20 cellular contexts compared by ENCODE assay signal in genomic region chr1:19368050-19368449, GRCh38. TPM values are rescaled to one million over a fixed set of nuclear protein-coding genes. Genes with fewer than 3 reads are reported as not detected.
DNase-seq lines count a peak whose midpoint lies in the region; ATAC-seq, FAIRE-seq and TF ChIP-seq lines count a peak whose summit lies in the region.
"Had no signal": no experiment of that assay in that cellular context is flagged by ENCODE, and none has a peak within 500 bp of the region (broad histone marks: within the 10 kb centered on the region; RNA-seq: fewer than 3 reads in every experiment).

No MANE protein-coding gene starts in this region.

- peak overlapping the region; percentile 41 to 50 for H3K27ac Mint-ChIP-seq in activated naive CD4-positive, alpha-beta T cell treated with anti-CD3 and anti-CD28 coated beads, Interleukin-2, amount 50 U/mL, for 72 hours
- H3K27ac Mint-ChIP-seq in activated naive CD4-positive, alpha-beta T cell treated with anti-CD3 and anti-CD28 coated beads for 36 hours: no peak overlapping the region

- no peak for ATAC-seq in activated naive CD4-positive, alpha-beta T cell treated with anti-CD3 and anti-CD28 coated beads, Interleukin-2, amount 50 U/mL, for 72 hours
- ATAC-seq in GM18867 (IDR thresholded peaks at IDR 0.05; ENCODE audit: unreplicated experiment): no peak
- ATAC-seq: GM12878 had no signal

- H3K4me1 Mint-ChIP-seq in activated naive CD4-positive, alpha-beta T cell treated with anti-CD3 and anti-CD28 coated beads for 36 hours (ENCODE audit: low read depth): peaks cover 35% of the 10 kb centered on the region

- intact Hi-C loops in activated naive CD4-positive, alpha-beta T cell treated with anti-CD3 and anti-CD28 coated beads for 36 hours (cut with micrococcal nuclease): no loop called here

- no peak overlapping the region for H3K4me3 ChIP-seq in osteoblast (ENCODE audit: insufficient read depth, low read length)
- H3K4me3 ChIP-seq: GM12878 had no signal

- H3K9me3 Mint-ChIP-seq in activated naive CD4-positive, alpha-beta T cell treated with anti-CD3 and anti-CD28 coated beads, Interleukin-2, amount 50 U/mL, for 72 hours: no peaks in the 10 kb centered on the region
- H3K9me3 Mint-ChIP-seq in activated naive CD4-positive, alpha-beta T cell treated with anti-CD3 and anti-CD28 coated beads for 36 hours: no peaks in the 10 kb centered on the region
- H3K9me3 Mint-ChIP-seq: H9 had no signal

- H3K4me1 ChIP-seq in osteoblast (ENCODE audit: insufficient read depth, low read length): peaks cover 4% of the 10 kb centered on the region
- H3K4me1 ChIP-seq: Caco-2 had no signal

- no peak for FAIRE-seq in D721Med (lab: Jason Lieb, UNC)
- FAIRE-seq: A204.1, GM12878, RCC 7860 had no signal

- no peaks in the 10 kb centered on the region for H3K27me3 ChIP-seq in osteoblast (ENCODE audit: insufficient read depth, low read length)

- no peaks in the 10 kb centered on the region for H3K36me3 Mint-ChIP-seq in activated naive CD4-positive, alpha-beta T cell treated with anti-CD3 and anti-CD28 coated beads, Interleukin-2, amount 50 U/mL, for 72 hours
- no peaks in the 10 kb centered on the region for H3K36me3 Mint-ChIP-seq in activated naive CD4-positive, alpha-beta T cell treated with anti-CD3 and anti-CD28 coated beads for 36 hours (ENCODE audit: low read depth)

- H3K79me2 ChIP-seq in osteoblast (ENCODE audit: insufficient read depth, low read length): peaks cover 87% of the 10 kb centered on the region

- H4K20me1 ChIP-seq in osteoblast (ENCODE audit: insufficient read depth, low read length): peaks cover 76% of the 10 kb centered on the region

- H3K27ac ChIP-seq in epithelial cell of prostate: peak overlapping the region; percentile 76
- H3K27ac ChIP-seq in osteoblast (ENCODE audit: low read depth, low read length): peak overlapping the region; percentile 12

- CTCF ChIA-PET in activated naive CD4-positive, alpha-beta T cell treated with anti-CD3 and anti-CD28 coated beads for 36 hours (lab: Charles Lee): interaction anchor here (0.9 kb wide), 1 partner anchor 214 kb away, joined by 4 read pairs; no protein-coding TSS in a partner anchor

- TF ChIP-seq CTCF in osteoblast (IDR thresholded peaks at IDR 0.05; ENCODE audit: extremely low read depth, low read depth, low read length) (no peak), D721Med (IDR thresholded peaks at IDR 0.05; ENCODE audit: insufficient read depth, missing control alignments) (no peak)

- peaks cover 36% of the 10 kb centered on the region for H3K36me3 ChIP-seq in osteoblast (ENCODE audit: insufficient read depth, low read length)

- H3K27me3 Mint-ChIP-seq in activated naive CD4-positive, alpha-beta T cell treated with anti-CD3 and anti-CD28 coated beads for 36 hours (ENCODE audit: low read depth): no peaks in the 10 kb centered on the region

- H2AFZ ChIP-seq in osteoblast (ENCODE audit: low read length): no peak overlapping the region

- H3K4me2 ChIP-seq in osteoblast (ENCODE audit: insufficient read depth, low read length): no peak overlapping the region

- no peak overlapping the region for H3K4me3 Mint-ChIP-seq in activated naive CD4-positive, alpha-beta T cell treated with anti-CD3 and anti-CD28 coated beads for 36 hours
- H3K4me3 Mint-ChIP-seq: H9 had no signal

- H3K9me3 ChIP-seq in osteoblast (ENCODE audit: low read depth, low read length): no peaks in the 10 kb centered on the region
- H3K9me3 ChIP-seq: Caco-2 had no signal

- DNase-seq in activated naive CD4-positive, alpha-beta T cell treated with anti-CD3 and anti-CD28 coated beads, Interleukin-2, amount 50 U/mL, for 72 hours (ENCODE audit: low spot score in 2 of 2): no peak
- DNase-seq in activated naive CD4-positive, alpha-beta T cell treated with anti-CD3 and anti-CD28 coated beads for 36 hours: no peak
- DNase-seq in epithelial cell of prostate (ENCODE audit: low read depth, low spot score): no peak
- no peak for DNase-seq in osteoblast (ENCODE audit: insufficient read length, low spot score, missing footprints)
- no peak for DNase-seq in anterior cingulate cortex (lab: John Stamatoyannopoulos, UW)
- no peak for DNase-seq in 8988T
- no peak for DNase-seq in D721Med (ENCODE audit: insufficient read length, low spot score)
- DNase-seq: C1 segment of cervical spinal cord, Caco-2, H9, Karpas-422, NCI-H1417, NCI-H1930, NCI-H2171 treated with DMSO at 0.1 percent for 48 hours, NCI-H510A, NCI-H82 had no signal

RNA-seq across cellular contexts. Expression of gene SLC66A1, which starts 55.9 kb away (rescaled TPM):
- 1 to 10 TPM; 6.7 to 7.2 TPM for total RNA-seq in activated naive CD4-positive, alpha-beta T cell treated with anti-CD3 and anti-CD28 coated beads, Interleukin-2, amount 50 U/mL, for 72 hours
- total RNA-seq in activated naive CD4-positive, alpha-beta T cell treated with anti-CD3 and anti-CD28 coated beads for 36 hours: 1 to 10 TPM; 2.6 to 2.7 TPM
- total RNA-seq in osteoblast: 30.9 and 32.6 TPM in 2 replicates

RNA-seq across cellular contexts. Expression of gene AKR7A2, which starts 56.1 kb away (rescaled TPM):
- 10 to 100 TPM; 42.9 to 50.2 TPM for total RNA-seq in activated naive CD4-positive, alpha-beta T cell treated with anti-CD3 and anti-CD28 coated beads, Interleukin-2, amount 50 U/mL, for 72 hours
- 10 to 100 TPM; 36.6 to 38.8 TPM for total RNA-seq in activated naive CD4-positive, alpha-beta T cell treated with anti-CD3 and anti-CD28 coated beads for 36 hours
- total RNA-seq in osteoblast: 66.2 and 79.0 TPM in 2 replicates
